ENCODE assay signal across 20 cellular contexts in the genomic region with DNA sequence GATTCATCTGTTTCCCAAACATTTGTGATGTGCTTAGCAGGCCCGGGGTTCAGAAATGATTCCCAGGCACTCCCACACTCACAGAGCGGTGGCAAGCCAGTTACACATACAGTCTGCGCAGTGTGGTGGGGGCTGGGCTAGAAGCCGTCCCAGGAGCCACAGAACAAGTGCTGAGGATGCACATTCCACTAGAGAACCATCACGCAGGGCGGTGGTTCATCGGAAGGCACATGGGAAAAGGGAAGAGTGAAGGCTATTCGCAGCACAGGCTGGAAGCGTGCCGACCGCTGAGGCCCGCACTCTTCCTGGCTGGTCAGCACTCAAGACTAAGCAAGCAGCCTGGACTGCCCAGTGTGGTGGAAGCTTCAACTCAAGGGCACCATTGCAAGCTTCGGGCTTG.
"Had no signal": no experiment of that assay in that cellular context is flagged by ENCODE, and none has a peak within 500 bp of the region (broad histone marks: within the 10 kb centered on the region; RNA-seq: fewer than 3 reads in every experiment).

No MANE protein-coding gene starts in this region.

- H3K27ac Mint-ChIP-seq: activated B cell treated with CpG ODN at 0.5 μM for 24 hours; activated CD4-positive, alpha-beta memory T cell treated with anti-CD3 and anti-CD28 coated beads, Interleukin-2, amount 10 ng/mL, durations not matched to agents 7 days and 5 days; activated CD8-positive, alpha-beta memory T cell treated with anti-CD3 and anti-CD28 coated beads, Interleukin-2, amount 10 ng/mL, durations not matched to agents 7 days and 5 days; activated naive CD8-positive, alpha-beta T cell; stimulated activated naive CD8-positive, alpha-beta T cell treated with anti-CD3 and anti-CD28 coated beads, Interleukin-15, amount 100 ng/mL, for 72 hours had no signal

- H3K36me3 ChIP-seq: cardiac muscle cell, right atrium auricular region, suprapubic skin had no signal

- H3K4me3 ChIP-seq: cardiac muscle cell, mucosa of descending colon, right atrium auricular region, suprapubic skin had no signal

- H3K36me3 Mint-ChIP-seq: activated CD8-positive, alpha-beta memory T cell treated with anti-CD3 and anti-CD28 coated beads, Interleukin-2, amount 10 ng/mL, durations not matched to agents 7 days and 5 days had no signal

- H3K4me3 Mint-ChIP-seq: activated B cell treated with CpG ODN at 0.5 μM for 24 hours; activated CD4-positive, alpha-beta memory T cell treated with anti-CD3 and anti-CD28 coated beads, Interleukin-2, amount 10 ng/mL, durations not matched to agents 7 days and 5 days; activated CD8-positive, alpha-beta memory T cell treated with anti-CD3 and anti-CD28 coated beads, Interleukin-2, amount 10 ng/mL, durations not matched to agents 7 days and 5 days; activated naive CD8-positive, alpha-beta T cell; naive B cell; stimulated activated naive CD8-positive, alpha-beta T cell treated with anti-CD3 and anti-CD28 coated beads, Interleukin-15, amount 100 ng/mL, for 72 hours had no signal

- H3K27ac ChIP-seq: cardiac muscle cell, epithelial cell of prostate, right atrium auricular region, suprapubic skin had no signal

- H3K4me1 ChIP-seq: right atrium auricular region, suprapubic skin had no signal

- H3K9me3 ChIP-seq: mucosa of descending colon, suprapubic skin had no signal

- ATAC-seq: activated CD8-positive, alpha-beta memory T cell treated with anti-CD3 and anti-CD28 coated beads, Interleukin-2, amount 10 ng/mL, durations not matched to agents 7 days and 5 days; mucosa of descending colon; stimulated activated naive CD8-positive, alpha-beta T cell treated with anti-CD3 and anti-CD28 coated beads, Interleukin-15, amount 100 ng/mL, for 72 hours had no signal

- H3K27me3 ChIP-seq: cardiac muscle cell, right atrium auricular region, suprapubic skin had no signal

- DNase-seq: activated B cell treated with CpG ODN at 0.5 μM for 24 hours; activated CD4-positive, alpha-beta memory T cell treated with anti-CD3 and anti-CD28 coated beads, Interleukin-2, amount 10 ng/mL, durations not matched to agents 7 days and 5 days; activated CD4-positive, alpha-beta T cell treated with anti-CD3 and anti-CD28 coated beads for 4 hours; activated CD8-positive, alpha-beta memory T cell treated with anti-CD3 and anti-CD28 coated beads, Interleukin-2, amount 10 ng/mL, durations not matched to agents 7 days and 5 days; amniotic stem cell; foreskin melanocyte; hypothalamus; mesenchymal stem cell; mucosa of descending colon; naive B cell; posterior cingulate gyrus; stimulated activated naive CD8-positive, alpha-beta T cell treated with anti-CD3 and anti-CD28 coated beads, Interleukin-15, amount 100 ng/mL, for 72 hours; T-helper 1 cell; T-helper 9 cell; trophoblast cell had no signal

- H3K9me3 Mint-ChIP-seq: activated CD4-positive, alpha-beta memory T cell treated with anti-CD3 and anti-CD28 coated beads, Interleukin-2, amount 10 ng/mL, durations not matched to agents 7 days and 5 days had no signal

- H3K4me1 Mint-ChIP-seq: activated B cell treated with CpG ODN at 0.5 μM for 24 hours; stimulated activated naive CD8-positive, alpha-beta T cell treated with anti-CD3 and anti-CD28 coated beads, Interleukin-15, amount 100 ng/mL, for 72 hours had no signal
